Comparison of ENCODE assay signal across 11 cellular contexts in the genomic region with DNA sequence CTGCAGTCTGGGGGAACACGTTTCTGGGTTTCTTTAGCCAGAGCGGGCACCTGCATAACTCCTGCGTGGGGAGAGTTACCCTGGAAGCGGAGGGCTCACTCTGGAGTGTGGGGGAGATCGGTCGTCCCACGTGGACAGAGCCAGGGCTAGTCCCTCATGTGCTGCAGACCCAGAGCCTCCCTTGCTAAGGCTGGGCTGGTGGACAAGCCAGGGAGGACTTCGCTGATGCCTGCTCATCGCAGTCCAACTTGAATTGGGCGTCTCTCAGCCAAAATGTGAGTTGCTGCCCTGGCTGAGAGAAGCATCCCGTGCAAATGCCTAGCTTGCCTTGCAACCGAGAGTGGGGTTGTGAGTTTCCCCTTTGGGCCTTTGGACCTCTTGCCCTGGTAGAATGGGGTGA. TPM values are rescaled to one million over a fixed set of nuclear protein-coding genes. Genes with fewer than 3 reads are reported as not detected.
DNase-seq lines count a peak whose midpoint lies in the region; ATAC-seq and TF ChIP-seq lines count a peak whose summit lies in the region.
"Had no signal": no experiment of that assay in that cellular context is flagged by ENCODE, and none has a peak within 500 bp of the region (broad histone marks: within the 10 kb centered on the region; RNA-seq: fewer than 3 reads in every experiment).

No MANE protein-coding gene starts in this region.

- DNase-seq in activated T-cell treated with anti-CD3 and anti-CD28 coated beads, Interleukin-2, amount 50 U/mL, for 24 hours = no peak
- no peak for DNase-seq in activated T-cell treated with anti-CD3 and anti-CD28 coated beads, Interleukin-2, amount 50 U/mL, for 72 hours
- DNase-seq in colonic mucosa (no peak), thoracic aorta (ENCODE audit: low spot score) (no peak), mesenteric fat pad (ENCODE audit: low spot score) (no peak), GM03348 (ENCODE audit: low spot score) (no peak), kidney tubule cell (ENCODE audit: low spot score) (no peak)
- DNase-seq: ACHN; activated CD4-positive, alpha-beta T cell treated with anti-CD3 and anti-CD28 coated beads for 4 hours; KBM-7 had no signal

- H3K4me3 Mint-ChIP-seq in activated T-cell treated with anti-CD3 and anti-CD28 coated beads, Interleukin-2, amount 50 U/mL, for 24 hours = peak overlapping the region; percentile 63
- H3K4me3 Mint-ChIP-seq in activated T-cell treated with anti-CD3 and anti-CD28 coated beads, Interleukin-2, amount 50 U/mL, for 72 hours = peak overlapping the region in 1 of 2 donors; percentile 79

- peaks cover 57% of the 10 kb centered on the region for H3K27me3 Mint-ChIP-seq in activated T-cell treated with anti-CD3 and anti-CD28 coated beads, Interleukin-2, amount 50 U/mL, for 24 hours
- H3K27me3 Mint-ChIP-seq in activated T-cell treated with anti-CD3 and anti-CD28 coated beads, Interleukin-2, amount 50 U/mL, for 72 hours (ENCODE audit: low read depth) = peaks cover 35% of the 10 kb centered on the region

- H3K27ac Mint-ChIP-seq in activated T-cell treated with anti-CD3 and anti-CD28 coated beads, Interleukin-2, amount 50 U/mL, for 24 hours = no peak overlapping the region
- H3K27ac Mint-ChIP-seq in activated T-cell treated with anti-CD3 and anti-CD28 coated beads, Interleukin-2, amount 50 U/mL, for 72 hours = no peak overlapping the region

- H3K4me1 ChIP-seq in colonic mucosa = no peaks in the 10 kb centered on the region
- H3K4me1 ChIP-seq in muscle layer of duodenum (ENCODE audit: control insufficient read depth in 1 of 2, insufficient read depth in 2 of 2, low read length in 2 of 2) = peaks cover 0 to 10% of the 10 kb centered on the region in 2 donors
- peaks cover 6 to 18% of the 10 kb centered on the region in 2 donors for H3K4me1 ChIP-seq in thoracic aorta (ENCODE audit: control insufficient read depth in 1 of 2, low read depth in 2 of 2)

- intact Hi-C loops in colonic mucosa (cut with DNase I) = no loop called here

- H3K9me3 ChIP-seq in colonic mucosa (no peaks in the 10 kb centered on the region), muscle layer of duodenum (ENCODE audit: control insufficient read depth in 1 of 2, low read length in 2 of 2) (no peaks in the 10 kb centered on the region), thoracic aorta (no peaks in the 10 kb centered on the region)

- no peak for TF ChIP-seq CTCF in colonic mucosa (IDR thresholded peaks at IDR 0.05)
- no peak for TF ChIP-seq CTCF in thoracic aorta (IDR thresholded peaks at IDR 0.05)

- ATAC-seq in activated T-cell treated with anti-CD3 and anti-CD28 coated beads, Interleukin-2, amount 50 U/mL, for 72 hours (replicated peaks in 1 of 2) = no peak
- ATAC-seq in thoracic aorta (ENCODE audit: insufficient number of reproducible peaks, low FRiP score, low read depth) = no peak

- peaks cover 12% of the 10 kb centered on the region for H3K4me1 Mint-ChIP-seq in activated T-cell treated with anti-CD3 and anti-CD28 coated beads, Interleukin-2, amount 50 U/mL, for 24 hours (ENCODE audit: low read depth)
- H3K4me1 Mint-ChIP-seq in activated T-cell treated with anti-CD3 and anti-CD28 coated beads, Interleukin-2, amount 50 U/mL, for 72 hours (ENCODE audit: low read depth) = peaks cover 10% of the 10 kb centered on the region

- peaks cover 5% of the 10 kb centered on the region for H3K27me3 ChIP-seq in colonic mucosa
- H3K27me3 ChIP-seq in muscle layer of duodenum (ENCODE audit: low read depth, low read length) = no peaks in the 10 kb centered on the region
- no peaks in the 10 kb centered on the region for H3K27me3 ChIP-seq in thoracic aorta (replicated peaks; ENCODE audit: insufficient read depth)

- no peaks in the 10 kb centered on the region for H3K36me3 ChIP-seq in colonic mucosa
- peaks cover 0 to 7% of the 10 kb centered on the region in 2 donors for H3K36me3 ChIP-seq in muscle layer of duodenum (ENCODE audit: control insufficient read depth in 1 of 2, insufficient read depth in 2 of 2, low read length in 2 of 2)
- no peaks in the 10 kb centered on the region for H3K36me3 ChIP-seq in thoracic aorta

- no peaks in the 10 kb centered on the region for H3K9me3 Mint-ChIP-seq in activated T-cell treated with anti-CD3 and anti-CD28 coated beads, Interleukin-2, amount 50 U/mL, for 24 hours
- no peaks in the 10 kb centered on the region for H3K9me3 Mint-ChIP-seq in activated T-cell treated with anti-CD3 and anti-CD28 coated beads, Interleukin-2, amount 50 U/mL, for 72 hours

- peak overlapping the region; percentile 18 for H3K27ac ChIP-seq in colonic mucosa
- H3K27ac ChIP-seq in muscle layer of duodenum (ENCODE audit: low read length) = peak overlapping the region; percentile 96
- H3K27ac ChIP-seq in thoracic aorta = no peak overlapping the region

- peak overlapping the region; percentile 72 to 80 for H3K9ac ChIP-seq in colonic mucosa (ENCODE audit: low read depth in 2 of 2, low read length in 2 of 2)

- H3K36me3 Mint-ChIP-seq in activated T-cell treated with anti-CD3 and anti-CD28 coated beads, Interleukin-2, amount 50 U/mL, for 24 hours (ENCODE audit: low read depth) = no peaks in the 10 kb centered on the region
- no peaks in the 10 kb centered on the region for H3K36me3 Mint-ChIP-seq in activated T-cell treated with anti-CD3 and anti-CD28 coated beads, Interleukin-2, amount 50 U/mL, for 72 hours (ENCODE audit: insufficient read depth in 2 of 2)

- H3K4me3 ChIP-seq in colonic mucosa (peak overlapping the region; percentile 50), muscle layer of duodenum (ENCODE audit: low read depth in 1 of 2, low read length in 2 of 2) (peak overlapping the region; percentile 93 to 98), thoracic aorta (peak overlapping the region; percentile 74)

RNA-seq across cellular contexts. Expression of gene CRISPLD2, which starts 1.0 kb away (rescaled TPM):
- total RNA-seq in activated T-cell treated with anti-CD3 and anti-CD28 coated beads, Interleukin-2, amount 50 U/mL, for 72 hours = under 1 TPM; 0.38 to 0.51 TPM
- total RNA-seq in colonic mucosa (10 to 100 TPM; 10.4 to 37.9 TPM), thoracic aorta (100 to 1,000 TPM; 116 to 390 TPM), mesenteric fat pad (256 TPM)

Comparison
In these comparisons a context has a peak if more than half of its experiments do, and no peak if none do; other contexts are left out.
1. H3K27ac ChIP-seq: peak in colonic mucosa (single experiment) and muscle layer of duodenum (single experiment); none in thoracic aorta (0 of 2).
2. RNA of gene CRISPLD2, which starts 1.0 kb away (total RNA-seq): 116 to 390 TPM in thoracic aorta, 256 TPM in mesenteric fat pad (single experiment) and 10.4 to 37.9 TPM in colonic mucosa; 0.38 to 0.51 TPM in activated T-cell treated with anti-CD3 and anti-CD28 coated beads, Interleukin-2, amount 50 U/mL, for 72 hours; every median in the first group is over 4 times any median in the second.
3. Peak in every context shown above with its lines, with median percentiles within 50 percentile points of each other: H3K4me3 ChIP-seq.